Comparison of ENCODE assay signal across 37 cellular contexts in genomic region chr2:171880774-171881173, GRCh38.
"Had no signal": no experiment of that assay in that cellular context is flagged by ENCODE, and none has a peak within 500 bp of the region (broad histone marks: within the 10 kb centered on the region; RNA-seq: fewer than 3 reads in every experiment).

No MANE protein-coding gene starts in this region.

- ATAC-seq: activated CD8-positive, alpha-beta T cell treated with anti-CD3 and anti-CD28 coated beads for 36 hours; activated T-cell treated with anti-CD3 and anti-CD28 coated beads, Interleukin-2, amount 50 U/mL, for 72 hours; activated T-helper 17 cell treated with anti-CD3 and anti-CD28 coated beads, Interleukin-2, amount 50 U/mL, for 72 hours had no signal

- H3K36me3 ChIP-seq: brain microvascular endothelial cell had no signal

- H3K9me3 Mint-ChIP-seq: activated CD4-positive, alpha-beta T cell treated with anti-CD3 and anti-CD28 coated beads, Interleukin-2, amount 10 ng/mL, durations not matched to agents 24 days and 14 days; activated CD8-positive, alpha-beta T cell treated with anti-CD3 and anti-CD28 coated beads for 36 hours; activated naive CD8-positive, alpha-beta T cell treated with anti-CD3 and anti-CD28 coated beads for 36 hours; activated T-cell treated with anti-CD3 and anti-CD28 coated beads, Interleukin-2, amount 50 U/mL, for 72 hours; activated T-helper 17 cell treated with anti-CD3 and anti-CD28 coated beads, Interleukin-2, amount 50 U/mL, for 72 hours had no signal

- H3K27me3 Mint-ChIP-seq: activated CD4-positive, alpha-beta T cell treated with anti-CD3 and anti-CD28 coated beads, Interleukin-2, amount 10 ng/mL, durations not matched to agents 24 days and 14 days; activated CD8-positive, alpha-beta T cell treated with anti-CD3 and anti-CD28 coated beads for 36 hours; activated naive CD8-positive, alpha-beta T cell treated with anti-CD3 and anti-CD28 coated beads for 36 hours; activated T-helper 17 cell treated with anti-CD3 and anti-CD28 coated beads, Interleukin-2, amount 50 U/mL, for 72 hours had no signal

- H3K4me3 Mint-ChIP-seq: activated CD4-positive, alpha-beta T cell treated with anti-CD3 and anti-CD28 coated beads, Interleukin-2, amount 10 ng/mL, durations not matched to agents 24 days and 14 days; activated CD8-positive, alpha-beta T cell treated with anti-CD3 and anti-CD28 coated beads for 36 hours; activated naive CD8-positive, alpha-beta T cell treated with anti-CD3 and anti-CD28 coated beads for 36 hours; activated T-cell treated with anti-CD3 and anti-CD28 coated beads, Interleukin-2, amount 50 U/mL, for 72 hours; activated T-helper 17 cell treated with anti-CD3 and anti-CD28 coated beads, Interleukin-2, amount 50 U/mL, for 72 hours had no signal

- FAIRE-seq: RCC 7860 had no signal

- H2AFZ ChIP-seq: PC-9 had no signal

- H3K4me3 ChIP-seq: PC-9 had no signal

- DNase-seq: activated CD4-positive, alpha-beta T cell treated with anti-CD3 and anti-CD28 coated beads for 1 hour; activated CD4-positive, alpha-beta T cell treated with anti-CD3 and anti-CD28 coated beads, Interleukin-2, amount 10 ng/mL, durations not matched to agents 24 days and 14 days; activated CD4-positive, alpha-beta T cell treated with anti-CD3 and anti-CD28 coated beads, Interleukin-2, amount 50 U/mL, for 4 hours; activated CD4-positive, CD25-positive, alpha-beta regulatory T cell; activated CD8-positive, alpha-beta T cell treated with anti-CD3 and anti-CD28 coated beads for 36 hours; activated effector memory CD4-positive, alpha-beta T cell treated with anti-CD3 and anti-CD28 coated beads, Interleukin-2, amount 50 U/mL, for 16 hours; activated naive CD4-positive, alpha-beta T cell; activated naive CD4-positive, alpha-beta T cell treated with anti-CD3 and anti-CD28 coated beads, Interleukin-2, amount 50 U/mL, for 16 hours; activated naive CD8-positive, alpha-beta T cell treated with anti-CD3 and anti-CD28 coated beads for 36 hours; activated T-cell treated with anti-CD3 and anti-CD28 coated beads, Interleukin-2, amount 50 U/mL, for 1 hour; activated T-cell treated with anti-CD3 and anti-CD28 coated beads, Interleukin-2, amount 50 U/mL, for 72 hours; amniotic stem cell; aorta; brain microvascular endothelial cell; MM.1S; MV-4-11; NCI-H1092; NCI-H1417; NCI-H146; NCI-H187; NCI-H2029 treated with DMSO at 0.1 percent for 48 hours; NCI-H2107; NCI-H2171; NCI-H510A; NCI-H526; NCI-H748 treated with DMSO at 0.1 percent for 48 hours; NK-92 treated with Interleukin-12 subunit alpha and Interleukin-12 subunit beta, amount 100 ng/mL, for 24 hours; PC-9; Right ventricle myocardium superior; SW 1271; T-helper 1 cell; T-helper 2 cell; T-helper 9 cell; WERI-Rb-1 had no signal

- H3K4me2 ChIP-seq: KMS-11, PC-9 had no signal

- H3K27me3 ChIP-seq: brain microvascular endothelial cell had no signal

- H3K27ac Mint-ChIP-seq: activated CD4-positive, alpha-beta T cell treated with anti-CD3 and anti-CD28 coated beads, Interleukin-2, amount 10 ng/mL, durations not matched to agents 24 days and 14 days; activated CD8-positive, alpha-beta T cell treated with anti-CD3 and anti-CD28 coated beads for 36 hours; activated naive CD8-positive, alpha-beta T cell treated with anti-CD3 and anti-CD28 coated beads for 36 hours; activated T-cell treated with anti-CD3 and anti-CD28 coated beads, Interleukin-2, amount 50 U/mL, for 72 hours; activated T-helper 17 cell treated with anti-CD3 and anti-CD28 coated beads, Interleukin-2, amount 50 U/mL, for 72 hours had no signal

- H3K27ac ChIP-seq: brain microvascular endothelial cell, KMS-11, PC-9, WERI-Rb-1 had no signal

- H3K9ac ChIP-seq: KMS-11 had no signal
